36 cellular contexts compared by ENCODE assay signal in genomic region chr7:28312973-28313372, GRCh38.
"Had no signal": no experiment of that assay in that cellular context is flagged by ENCODE, and none has a peak within 500 bp of the region (broad histone marks: within the 10 kb centered on the region; RNA-seq: fewer than 3 reads in every experiment).

No MANE protein-coding gene starts in this region.

- H3K9me3 Mint-ChIP-seq: activated B cell treated with CpG ODN at 0.5 μM for 24 hours; activated CD4-positive, alpha-beta memory T cell treated with anti-CD3 and anti-CD28 coated beads for 36 hours; activated CD4-positive, alpha-beta T cell treated with anti-CD3 and anti-CD28 coated beads, Interleukin-2, amount 10 ng/mL, durations not matched to agents 24 days and 14 days; activated CD8-positive, alpha-beta T cell treated with anti-CD3 and anti-CD28 coated beads for 36 hours; activated naive CD4-positive, alpha-beta T cell treated with anti-CD3 and anti-CD28 coated beads, Interleukin-2, amount 50 U/mL, for 72 hours; activated naive CD8-positive, alpha-beta T cell treated with anti-CD3 and anti-CD28 coated beads for 36 hours; activated T-cell treated with anti-CD3 and anti-CD28 coated beads, Interleukin-2, amount 50 U/mL, for 4 hours; activated T-cell treated with anti-CD3 and anti-CD28 coated beads, Interleukin-2, amount 50 U/mL, for 72 hours; activated T-helper 1 cell treated with anti-CD3 and anti-CD28 coated beads, Interleukin-12 subunit alpha, Interleukin-12 subunit beta, Interleukin-2, Interleukin-4 antibody, amounts not matched to agents 30 ng/mL and 10 ng/mL and 1 ng/mL, durations not matched to agents 14 hours and 24 hours and 36 hours; activated T-helper 2 cell treated with anti-CD3 and anti-CD28 coated beads, Interferon-gamma antibody, Interleukin-2, Interleukin-4, amounts not matched to agents 10 μg/mL and 5 μg/mL and 100 μg/mL, durations not matched to agents 14 hours and 24 hours and 36 hours; T-helper 1 cell treated with Interleukin-12 subunit alpha and Interleukin-12 subunit beta and Interleukin-4 antibody, amounts not matched to agents 30 μg/mL and 1 μg/mL, for 36 hours; T-helper 2 cell treated with Interferon-gamma antibody and Interleukin-4, amounts not matched to agents 5 μg/mL and 100 μg/mL, for 36 hours had no signal

- H3K27ac ChIP-seq: adrenal gland, body of pancreas, brain microvascular endothelial cell, breast epithelium, VCaP had no signal

- H3K27me3 ChIP-seq: body of pancreas, breast epithelium had no signal

- ATAC-seq: activated CD8-positive, alpha-beta T cell treated with anti-CD3 and anti-CD28 coated beads for 36 hours; activated naive CD4-positive, alpha-beta T cell treated with anti-CD3 and anti-CD28 coated beads, Interleukin-2, amount 50 U/mL, for 72 hours; activated T-cell treated with anti-CD3 and anti-CD28 coated beads, Interleukin-2, amount 50 U/mL, for 4 hours; body of pancreas had no signal

- H3K9me3 ChIP-seq: adrenal gland, body of pancreas, breast epithelium had no signal

- DNase-seq: activated B cell treated with CpG ODN at 0.5 μM for 24 hours; activated CD4-positive, alpha-beta memory T cell treated with anti-CD3 and anti-CD28 coated beads for 36 hours; activated CD4-positive, alpha-beta T cell treated with anti-CD3 and anti-CD28 coated beads for 4 hours; activated CD4-positive, alpha-beta T cell treated with anti-CD3 and anti-CD28 coated beads, Interleukin-2, amount 10 ng/mL, durations not matched to agents 24 days and 14 days; activated CD4-positive, alpha-beta T cell treated with anti-CD3 and anti-CD28 coated beads, Interleukin-2, amount 50 U/mL, for 1 hour; activated CD4-positive, alpha-beta T cell treated with anti-CD3 and anti-CD28 coated beads, Interleukin-2, amount 50 U/mL, for 4 hours; activated CD4-positive, CD25-positive, alpha-beta regulatory T cell treated with anti-CD3 and anti-CD28 coated beads, Interleukin-2, amount 50 U/mL, for 72 hours; activated CD8-positive, alpha-beta memory T cell treated with anti-CD3 and anti-CD28 coated beads, Interleukin-2, amount 50 U/mL, for 4 hours; activated CD8-positive, alpha-beta T cell treated with anti-CD3 and anti-CD28 coated beads for 36 hours; activated effector memory CD4-positive, alpha-beta T cell treated with Interleukin-2 at 50 U/mL for 16 hours; activated gamma-delta T cell; activated naive CD4-positive, alpha-beta T cell treated with anti-CD3 and anti-CD28 coated beads, Interleukin-2, amount 50 U/mL, for 16 hours; activated naive CD4-positive, alpha-beta T cell treated with Interleukin-2 at 50 U/mL for 16 hours; activated naive CD8-positive, alpha-beta T cell treated with anti-CD3 and anti-CD28 coated beads for 36 hours; activated T-cell treated with anti-CD3 and anti-CD28 coated beads for 4 hours; activated T-cell treated with anti-CD3 and anti-CD28 coated beads, Interleukin-2, amount 50 U/mL, for 1 hour; activated T-cell treated with anti-CD3 and anti-CD28 coated beads, Interleukin-2, amount 50 U/mL, for 4 hours; activated T-cell treated with anti-CD3 and anti-CD28 coated beads, Interleukin-2, amount 50 U/mL, for 72 hours; adrenal gland; amniotic stem cell; aorta; body of pancreas; brain microvascular endothelial cell; central memory CD4-positive, alpha-beta T cell; T-helper 1 cell; T-helper 2 cell; T-helper 9 cell had no signal

- H3K36me3 ChIP-seq: adrenal gland, brain microvascular endothelial cell, breast epithelium had no signal

- H3K4me1 Mint-ChIP-seq: activated B cell treated with CpG ODN at 0.5 μM for 24 hours had no signal

- H3K4me3 Mint-ChIP-seq: activated B cell treated with CpG ODN at 0.5 μM for 24 hours; activated CD4-positive, alpha-beta memory T cell treated with anti-CD3 and anti-CD28 coated beads for 36 hours; activated CD4-positive, alpha-beta T cell treated with anti-CD3 and anti-CD28 coated beads, Interleukin-2, amount 10 ng/mL, durations not matched to agents 24 days and 14 days; activated CD8-positive, alpha-beta T cell treated with anti-CD3 and anti-CD28 coated beads for 36 hours; activated naive CD8-positive, alpha-beta T cell treated with anti-CD3 and anti-CD28 coated beads for 36 hours; activated T-cell treated with anti-CD3 and anti-CD28 coated beads, Interleukin-2, amount 50 U/mL, for 4 hours; activated T-cell treated with anti-CD3 and anti-CD28 coated beads, Interleukin-2, amount 50 U/mL, for 72 hours; activated T-helper 1 cell treated with anti-CD3 and anti-CD28 coated beads, Interleukin-12 subunit alpha, Interleukin-12 subunit beta, Interleukin-2, Interleukin-4 antibody, amounts not matched to agents 30 ng/mL and 10 ng/mL and 1 ng/mL, durations not matched to agents 14 hours and 24 hours and 36 hours; T-helper 1 cell treated with Interleukin-12 subunit alpha and Interleukin-12 subunit beta and Interleukin-4 antibody, amounts not matched to agents 30 μg/mL and 1 μg/mL, for 36 hours; T-helper 2 cell treated with Interferon-gamma antibody and Interleukin-4, amounts not matched to agents 5 μg/mL and 100 μg/mL, for 36 hours had no signal

- FAIRE-seq: astrocyte, TTC549 had no signal

- H3K4me1 ChIP-seq: body of pancreas, breast epithelium had no signal

- H3K4me3 ChIP-seq: adrenal gland, body of pancreas, breast epithelium had no signal

- H3K27ac Mint-ChIP-seq: activated B cell treated with CpG ODN at 0.5 μM for 24 hours; activated CD4-positive, alpha-beta memory T cell treated with anti-CD3 and anti-CD28 coated beads for 36 hours; activated CD4-positive, alpha-beta T cell treated with anti-CD3 and anti-CD28 coated beads, Interleukin-2, amount 10 ng/mL, durations not matched to agents 24 days and 14 days; activated CD8-positive, alpha-beta T cell treated with anti-CD3 and anti-CD28 coated beads for 36 hours; activated naive CD4-positive, alpha-beta T cell treated with anti-CD3 and anti-CD28 coated beads, Interleukin-2, amount 50 U/mL, for 72 hours; activated naive CD8-positive, alpha-beta T cell treated with anti-CD3 and anti-CD28 coated beads for 36 hours; activated T-cell treated with anti-CD3 and anti-CD28 coated beads, Interleukin-2, amount 50 U/mL, for 72 hours; activated T-helper 1 cell treated with anti-CD3 and anti-CD28 coated beads, Interleukin-12 subunit alpha, Interleukin-12 subunit beta, Interleukin-2, Interleukin-4 antibody, amounts not matched to agents 30 ng/mL and 10 ng/mL and 1 ng/mL, durations not matched to agents 14 hours and 24 hours and 36 hours; activated T-helper 2 cell treated with anti-CD3 and anti-CD28 coated beads, Interferon-gamma antibody, Interleukin-2, Interleukin-4, amounts not matched to agents 10 μg/mL and 5 μg/mL and 100 μg/mL, durations not matched to agents 14 hours and 24 hours and 36 hours; T-helper 1 cell treated with Interleukin-12 subunit alpha and Interleukin-12 subunit beta and Interleukin-4 antibody, amounts not matched to agents 30 μg/mL and 1 μg/mL, for 36 hours; T-helper 2 cell treated with Interferon-gamma antibody and Interleukin-4, amounts not matched to agents 5 μg/mL and 100 μg/mL, for 36 hours had no signal

- H3K36me3 Mint-ChIP-seq: activated CD4-positive, alpha-beta memory T cell treated with anti-CD3 and anti-CD28 coated beads for 36 hours; activated naive CD8-positive, alpha-beta T cell treated with anti-CD3 and anti-CD28 coated beads for 36 hours had no signal
